19 cellular contexts compared by ENCODE assay signal in genomic region chr3:127337911-127338531, GRCh38. TPM values are rescaled to one million over a fixed set of nuclear protein-coding genes. Genes with fewer than 3 reads are reported as not detected.
"Had no signal": no experiment of that assay in that cellular context is flagged by ENCODE, and none has a peak within 500 bp of the region (broad histone marks: within the 10 kb centered on the region; RNA-seq: fewer than 3 reads in every experiment).

No MANE protein-coding gene starts in this region.

- H3K4me3 Mint-ChIP-seq: activated B cell treated with CpG ODN at 0.5 μM for 24 hours; activated CD4-positive, alpha-beta T cell treated with anti-CD3 and anti-CD28 coated beads, Interleukin-2, amount 10 ng/mL, durations not matched to agents 24 days and 14 days; brain; dendritic cell treated with granulocyte-macrophage colony-stimulating factor and Interleukin-4, amounts not matched to agents 40 ng/mL and 50 ng/mL, for 4 days; nephron progenitor cell; T-helper 1 cell treated with Interleukin-12 subunit alpha and Interleukin-12 subunit beta and Interleukin-4 antibody, amounts not matched to agents 30 μg/mL and 1 μg/mL, for 36 hours had no signal

- H3K4me1 Mint-ChIP-seq: activated B cell treated with CpG ODN at 0.5 μM for 24 hours; activated CD4-positive, alpha-beta T cell treated with anti-CD3 and anti-CD28 coated beads, Interleukin-2, amount 10 ng/mL, durations not matched to agents 24 days and 14 days; nephron progenitor cell had no signal

- ATAC-seq: esophagus mucosa had no signal

- DNase-seq: activated B cell treated with CpG ODN at 0.5 μM for 24 hours; activated CD4-positive, alpha-beta T cell treated with anti-CD3 and anti-CD28 coated beads, Interleukin-2, amount 10 ng/mL, durations not matched to agents 24 days and 14 days; activated naive CD4-positive, alpha-beta T cell treated with anti-CD3 and anti-CD28 coated beads, Interleukin-2, amount 50 U/mL, for 16 hours; amygdala; glutamatergic neuron; left ventricle myocardium inferior; nephron progenitor cell; ovary; transverse colon had no signal

- H3K27me3 ChIP-seq: ovary had no signal

- H3K9me3 ChIP-seq: ovary had no signal

- H3K27ac ChIP-seq: left ventricle myocardium inferior, ovary, transverse colon had no signal

- H3K4me1 ChIP-seq: transverse colon had no signal

- H3K27ac Mint-ChIP-seq: activated B cell treated with CpG ODN at 0.5 μM for 24 hours; activated CD4-positive, alpha-beta T cell treated with anti-CD3 and anti-CD28 coated beads, Interleukin-2, amount 10 ng/mL, durations not matched to agents 24 days and 14 days; activated T-helper 2 cell treated with anti-CD3 and anti-CD28 coated beads, Interferon-gamma antibody, Interleukin-2, Interleukin-4, amounts not matched to agents 10 μg/mL and 5 μg/mL and 100 μg/mL, durations not matched to agents 14 hours and 24 hours and 36 hours; dendritic cell treated with granulocyte-macrophage colony-stimulating factor and Interleukin-4, amounts not matched to agents 40 ng/mL and 50 ng/mL, for 4 days; nephron progenitor cell; T-helper 1 cell treated with Interleukin-12 subunit alpha and Interleukin-12 subunit beta and Interleukin-4 antibody, amounts not matched to agents 30 μg/mL and 1 μg/mL, for 36 hours had no signal

- H3K4me3 ChIP-seq: left ventricle myocardium inferior, ovary, transverse colon had no signal

- H3K36me3 Mint-ChIP-seq: brain had no signal

- H3K36me3 ChIP-seq: left ventricle myocardium inferior, ovary, transverse colon had no signal

RNA-seq across cellular contexts. Expression of gene PRR20G, which starts 50.2 kb away (rescaled TPM):
- total RNA-seq: activated B cell treated with CpG ODN at 0.5 μM for 24 hours; activated CD4-positive, alpha-beta T cell treated with anti-CD3 and anti-CD28 coated beads, Interleukin-2, amount 10 ng/mL, durations not matched to agents 24 days and 14 days; activated CD8-positive, alpha-beta memory T cell treated with anti-CD3 and anti-CD28 coated beads for 36 hours; activated T-helper 2 cell treated with anti-CD3 and anti-CD28 coated beads, Interferon-gamma antibody, Interleukin-2, Interleukin-4, amounts not matched to agents 10 μg/mL and 5 μg/mL and 100 μg/mL, durations not matched to agents 14 hours and 24 hours and 36 hours; esophagus mucosa; fibroblast of villous mesenchyme; left ventricle myocardium inferior; mesenteric fat pad; ovary; renal cortical epithelial cell; skeletal muscle tissue; transverse colon had no signal
- polyA plus RNA-seq: ovary had no signal
